In genomic region chr3:11803977-11804903, GRCh38 we compare ENCODE assay signal across 8 cellular contexts. TPM values are rescaled to one million over a fixed set of nuclear protein-coding genes. Genes with fewer than 3 reads are reported as not detected.
DNase-seq lines count a peak whose midpoint lies in the region; ATAC-seq, FAIRE-seq and TF ChIP-seq lines count a peak whose summit lies in the region.

No MANE protein-coding gene starts in this region.

- H3K9me3 Mint-ChIP-seq in activated naive CD4-positive, alpha-beta T cell treated with anti-CD3 and anti-CD28 coated beads, Interleukin-2, amount 50 U/mL, for 72 hours, result peaks cover 0 to 4% of the 10 kb centered on the region in 2 donors

- no peak overlapping the region for H3K27ac Mint-ChIP-seq in activated naive CD4-positive, alpha-beta T cell treated with anti-CD3 and anti-CD28 coated beads, Interleukin-2, amount 50 U/mL, for 72 hours

- 48 to 52% (median 50%) methylated on average over 2 of the region's 2 CpGs for WGBS in heart left ventricle, 4 donors

- no peak overlapping the region for H2AFZ ChIP-seq in OCI-LY3 (ENCODE audit: low read depth, low read length)

- H3K4me1 ChIP-seq in OCI-LY3 (ENCODE audit: low read length) (no peaks in the 10 kb centered on the region), heart left ventricle (no peaks in the 10 kb centered on the region)

- no peaks in the 10 kb centered on the region for H3K79me2 ChIP-seq in OCI-LY3 (ENCODE audit: low read length)

- H3K36me3 ChIP-seq in OCI-LY3 (replicated peaks; ENCODE audit: low read depth, low read length), result peaks cover 40% of the 10 kb centered on the region
- peaks cover 0 to 79% (median 67%) of the 10 kb centered on the region in 9 donors for H3K36me3 ChIP-seq in heart left ventricle

- peaks cover 47 to 68% of the 10 kb centered on the region in 2 donors for H3K36me3 Mint-ChIP-seq in activated naive CD4-positive, alpha-beta T cell treated with anti-CD3 and anti-CD28 coated beads, Interleukin-2, amount 50 U/mL, for 72 hours

- no peak for TF ChIP-seq POLR2A in heart left ventricle (IDR thresholded peaks at IDR 0.05)

- H3K27ac ChIP-seq in OCI-LY3 (ENCODE audit: low read length) (no peak overlapping the region), heart left ventricle (no peak overlapping the region)

- H3K9me3 ChIP-seq in OCI-LY3 (ENCODE audit: insufficient read depth, low read length) (0 out of 2 replicates have a peak, but pooled peaks cover 2% of the 10 kb centered on the region), heart left ventricle (peaks cover 0 to 26% (median 4%) of the 10 kb centered on the region in 12 donors)

- H3K4me2 ChIP-seq in OCI-LY3 (ENCODE audit: low read length), result no peak overlapping the region

- ATAC-seq in HG03342 (IDR thresholded peaks at IDR 0.05; ENCODE audit: unreplicated experiment), result peak; percentile 85
- peak; percentile 49 to 72 for ATAC-seq in activated naive CD4-positive, alpha-beta T cell treated with anti-CD3 and anti-CD28 coated beads, Interleukin-2, amount 50 U/mL, for 72 hours
- ATAC-seq in heart left ventricle, result peak in 3 of 4 donors; percentile 69 to 74 (median 72)

- DNase-seq in GM03348 (ENCODE audit: low spot score), result peak; percentile 85
- DNase-seq in activated naive CD4-positive, alpha-beta T cell treated with anti-CD3 and anti-CD28 coated beads, Interleukin-2, amount 50 U/mL, for 72 hours (ENCODE audit: low spot score in 2 of 2), result peak in 1 of 2 donors; percentile 23
- DNase-seq in heart left ventricle, result peak in 3 of 5 donors; percentile 24 to 53 (median 25)
- peak; percentile 61 for DNase-seq in renal cortical epithelial cell (ENCODE audit: low read depth)
- no peak for DNase-seq in effector CD8-positive, alpha-beta T cell (lab: John Stamatoyannopoulos, UW)

- intact Hi-C loops in heart left ventricle (cut with DNase I), result loop anchor here (2.0 to 10.0 kb wide), 6 partner anchors 87 to 427 kb away; no protein-coding TSS in a partner anchor

- H3K9ac ChIP-seq in OCI-LY3 (ENCODE audit: low read length), result no peak overlapping the region

- TF ChIP-seq CTCF in OCI-LY3 (IDR thresholded peaks at IDR 0.05; ENCODE audit: low read depth, low read length) (peak; percentile 72), heart left ventricle (IDR thresholded peaks at IDR 0.05) (peak; percentile 62 to 81 (median 71))

- H4K20me1 ChIP-seq in OCI-LY3 (ENCODE audit: insufficient read depth, low read length), result no peaks in the 10 kb centered on the region

- H3K4me3 ChIP-seq in OCI-LY3 (ENCODE audit: low read length) (no peak overlapping the region), heart left ventricle (no peak overlapping the region)

- peak; percentile 21 for FAIRE-seq in A204.1 (lab: Jason Lieb, UNC)

- H3K27me3 ChIP-seq in OCI-LY3 (ENCODE audit: low read depth, low read length) (no peaks in the 10 kb centered on the region), heart left ventricle (no peaks in the 10 kb centered on the region)

RNA-seq across cellular contexts. Expression of gene TAMM41, which starts 42.4 kb away (rescaled TPM):
- 10 to 100 TPM; 15.7 to 35.2 TPM for total RNA-seq in activated naive CD4-positive, alpha-beta T cell treated with anti-CD3 and anti-CD28 coated beads, Interleukin-2, amount 50 U/mL, for 72 hours
- total RNA-seq in heart left ventricle (10 to 100 TPM in 5 of 9 donors, 1 to 10 TPM in 4; 4.5 to 12.7 (median 10.4) TPM), renal cortical epithelial cell (4.2 and 7.1 TPM in 2 replicates)
- polyA plus RNA-seq in heart left ventricle, result 10 to 100 TPM; 10.9 to 11.2 TPM
